In genomic region chr11:289706-290620, GRCh38 we compare ENCODE assay signal across 10 cellular contexts. TPM values are rescaled to one million over a fixed set of nuclear protein-coding genes. Genes with fewer than 3 reads are reported as not detected.
DNase-seq lines count a peak whose midpoint lies in the region; ATAC-seq, FAIRE-seq and TF ChIP-seq lines count a peak whose summit lies in the region.
"Had no signal": no experiment of that assay in that cellular context is flagged by ENCODE, and none has a peak within 500 bp of the region (broad histone marks: within the 10 kb centered on the region; RNA-seq: fewer than 3 reads in every experiment).

No MANE protein-coding gene starts in this region.

- no peak overlapping the region for H2BK5ac ChIP-seq in mesenchymal stem cell (ENCODE audit: low read depth, low read length, poor library complexity, severe bottlenecking)

- H4K8ac ChIP-seq in mesenchymal stem cell (ENCODE audit: low read length) = peak overlapping the region; percentile 29

- H3K27me3 ChIP-seq in K562 (ENCODE audit: control insufficient read depth in 2 of 2, insufficient read depth in 2 of 2, low read length in 2 of 2) (no peaks in the 10 kb centered on the region), mesenchymal stem cell (ENCODE audit: control insufficient read depth in 1 of 2, insufficient read depth in 1 of 2, low read length in 2 of 2) (peaks cover 11 to 34% of the 10 kb centered on the region in 2 experiments)

- peak overlapping the region; percentile 43; the same call in 2 of the 3 replicates for H3K27ac ChIP-seq in K562 (ENCODE audit: extremely low read depth, low read depth, low read length)
- H3K27ac ChIP-seq in mesenchymal stem cell (ENCODE audit: low read length, poor library complexity, severe bottlenecking) = no peak overlapping the region
- H3K27ac ChIP-seq in urinary bladder (ENCODE audit: low read depth) = no peak overlapping the region

- BruUV-seq in K562 (replicated peaks; lab: Mats Ljungman, UMichigan) = TSS peak; percentile 35

- no peak for TF ChIP-seq EP300 in K562 (IDR thresholded peaks at IDR 0.05; ENCODE audit: low read length)

- no peak for FAIRE-seq in K562 (lab: Jason Lieb, UNC)
- FAIRE-seq: keratinocyte had no signal

- peak overlapping the region; percentile 19 for H2AK5ac ChIP-seq in mesenchymal stem cell (ENCODE audit: low read length, severe bottlenecking)

- WGBS in K562 (ENCODE audit: insufficient coverage, low coverage, missing lambda C conversion rate) = 77% methylated on average over 40 of the region's 48 CpGs
- 91% methylated on average over 48 of the region's 48 CpGs for WGBS in mesenchymal stem cell
- 89% methylated on average over 48 of the region's 48 CpGs for WGBS in urinary bladder

- H3K9me3 Mint-ChIP-seq in activated naive CD4-positive, alpha-beta T cell treated with anti-CD3 and anti-CD28 coated beads for 36 hours = no peaks in the 10 kb centered on the region

- in situ Hi-C loops in K562 (cut with MboI) = no loop called here

- TF ChIP-seq POLR2A in K562 (conservative IDR thresholded peaks at IDR 0.05) (no peak), GM18505 (IDR thresholded peaks at IDR 0.05; ENCODE audit: borderline replicate concordance, extremely low read depth, insufficient read depth, insufficient read length) (no peak)

- peak overlapping the region; percentile 41 for H2BK15ac ChIP-seq in mesenchymal stem cell (ENCODE audit: low read depth, poor library complexity, severe bottlenecking)

- peaks cover 19% of the 10 kb centered on the region for H3K36me3 Mint-ChIP-seq in activated naive CD4-positive, alpha-beta T cell treated with anti-CD3 and anti-CD28 coated beads for 36 hours (ENCODE audit: low read depth)

- H3K4me3 ChIP-seq in K562 (peak overlapping the region; percentile 58), mesenchymal stem cell (ENCODE audit: insufficient read depth in 1 of 2, low read depth in 1 of 2, low read length in 2 of 2) (peak overlapping the region in 1 of 2 experiments; percentile 49), urinary bladder (ENCODE audit: low read depth, low read length) (peak overlapping the region; percentile 63)

- peak overlapping the region in 1 of 2 experiments; percentile 93 for H3K14ac ChIP-seq in mesenchymal stem cell (ENCODE audit: low read length in 2 of 2)

- no peak overlapping the region for H3K23ac ChIP-seq in mesenchymal stem cell (ENCODE audit: low read length in 2 of 2)

- H3K4me1 ChIP-seq in K562 (replicated peaks in 1 of 2; ENCODE audit: control insufficient read depth in 2 of 2, insufficient read depth in 2 of 2, low read length in 2 of 2) = peaks cover 13 to 90% of the 10 kb centered on the region in 2 experiments; a peak in 4 of 5 replicates
- peaks cover 37% of the 10 kb centered on the region for H3K4me1 ChIP-seq in mesenchymal stem cell (ENCODE audit: control insufficient read depth, insufficient read depth, low read depth, low read length)
- no peaks in the 10 kb centered on the region for H3K4me1 ChIP-seq in urinary bladder (ENCODE audit: insufficient read depth)

- no peaks in the 10 kb centered on the region for H4K20me1 ChIP-seq in K562 (replicated peaks; ENCODE audit: control insufficient read depth, insufficient read depth, low read length)

- H3K9me3 ChIP-seq in K562 (replicated peaks; ENCODE audit: control insufficient read depth, insufficient read depth, low read depth, low read length) (no peaks in the 10 kb centered on the region), mesenchymal stem cell (ENCODE audit: control insufficient read depth, low read length) (no peaks in the 10 kb centered on the region)

- no peak for TF ChIP-seq CTCF in K562 (IDR thresholded peaks at IDR 0.05 in 2 of 3, conservative IDR thresholded peaks at IDR 0.05 in 1 of 3; ENCODE audit: insufficient read depth in 2 of 3, low read depth in 1 of 3, low read length in 3 of 3)

- ATAC-seq in K562 = no peak
- no peak for ATAC-seq in HG02610 (IDR thresholded peaks at IDR 0.05; ENCODE audit: unreplicated experiment)
- ATAC-seq in GM18505 (IDR thresholded peaks at IDR 0.05; ENCODE audit: unreplicated experiment) = no peak

- peak overlapping the region; percentile 2 to 59 for H3K4ac ChIP-seq in mesenchymal stem cell (ENCODE audit: low read depth in 1 of 2, low read length in 2 of 2)

- H3K27me3 Mint-ChIP-seq in activated naive CD4-positive, alpha-beta T cell treated with anti-CD3 and anti-CD28 coated beads for 36 hours (ENCODE audit: low read depth) = peaks cover 2% of the 10 kb centered on the region

- peaks cover 33% of the 10 kb centered on the region for H3K4me1 Mint-ChIP-seq in activated naive CD4-positive, alpha-beta T cell treated with anti-CD3 and anti-CD28 coated beads for 36 hours (ENCODE audit: low read depth)

- POLR2A ChIA-PET in K562 (lab: Yijun Ruan, JAX) = interaction anchor here (0.7 to 1.7 kb wide), 4 partner anchors 8 to 83 kb away, joined by 3 to 5 read pairs (median 4); partner anchors contain the start of genes BET1L and RIC8A

- H3K36me3 ChIP-seq in K562 (ENCODE audit: control insufficient read depth, insufficient read depth, low read length) (peaks cover 54% of the 10 kb centered on the region; the same call in 2 of the 3 replicates), mesenchymal stem cell (ENCODE audit: control insufficient read depth in 1 of 2, insufficient read depth in 2 of 2, low read depth in 1 of 2, low read length in 2 of 2) (peaks cover 0 to 48% of the 10 kb centered on the region in 2 experiments), urinary bladder (ENCODE audit: insufficient read depth) (no peaks in the 10 kb centered on the region)

- H3K79me1 ChIP-seq in mesenchymal stem cell (replicated peaks; ENCODE audit: low read length, poor library complexity, severe bottlenecking) = peaks cover 9% of the 10 kb centered on the region

- intact Hi-C loops in activated naive CD4-positive, alpha-beta T cell treated with anti-CD3 and anti-CD28 coated beads for 36 hours (cut with micrococcal nuclease) = loop anchor here (1.0 to 5.0 kb wide), 3 partner anchors 9 to 83 kb away; partner anchors contain the start of genes BET1L and RIC8A
- intact Hi-C loops in K562 (cut with micrococcal nuclease) = no loop called here

- H3K9ac ChIP-seq in K562 (ENCODE audit: insufficient read depth in 1 of 2, low read depth in 2 of 2, low read length in 2 of 2) (peak overlapping the region; percentile 55 to 94), mesenchymal stem cell (ENCODE audit: low read length) (no peak overlapping the region)

- no peaks in the 10 kb centered on the region for H3K9me1 ChIP-seq in K562 (ENCODE audit: control insufficient read depth, insufficient read depth, low read length)

- H4K91ac ChIP-seq in mesenchymal stem cell (ENCODE audit: low read length) = peak overlapping the region; percentile 92

- H3K79me2 ChIP-seq in K562 (ENCODE audit: control insufficient read depth, insufficient read depth, low read length) = peaks cover 37% of the 10 kb centered on the region

- no peak for DNase-seq in activated naive CD4-positive, alpha-beta T cell treated with anti-CD3 and anti-CD28 coated beads for 36 hours
- no peak for DNase-seq in activated naive CD4-positive, alpha-beta T cell treated with anti-CD3 and anti-CD28 coated beads, Interleukin-2, amount 50 U/mL, for 16 hours
- no peak for DNase-seq in K562 (ENCODE audit: extremely low read depth in 1 of 4, low spot score in 3 of 4)
- DNase-seq in mesenchymal stem cell = no peak
- DNase-seq in GF-D8 (lab: John Stamatoyannopoulos, UW) = no peak
- DNase-seq: DMS79 treated with DMSO at 0.1 percent for 48 hours had no signal

- H3K4me3 Mint-ChIP-seq in activated naive CD4-positive, alpha-beta T cell treated with anti-CD3 and anti-CD28 coated beads for 36 hours = peak overlapping the region; percentile 72

- H2AFZ ChIP-seq in K562 (ENCODE audit: low read depth, low read length) (no peak overlapping the region), mesenchymal stem cell (ENCODE audit: low read depth, low read length) (no peak overlapping the region)

- CTCF ChIA-PET in activated naive CD4-positive, alpha-beta T cell treated with anti-CD3 and anti-CD28 coated beads for 36 hours (lab: Charles Lee) = interaction anchor here (1.0 to 4.2 kb wide), 2 partner anchors 15 to 39 kb away, joined by 3 to 12 read pairs; no protein-coding TSS in a partner anchor
- CTCF ChIA-PET in K562 (lab: Yijun Ruan, JAX; ENCODE audit: low intra/inter-chr PET ratio) = interaction anchor here (0.7 kb wide), 1 partner anchor 40 kb away, joined by 3 read pairs; no protein-coding TSS in a partner anchor

- H3K27ac Mint-ChIP-seq in activated naive CD4-positive, alpha-beta T cell treated with anti-CD3 and anti-CD28 coated beads for 36 hours = peak overlapping the region; percentile 73

- peak overlapping the region in 1 of 2 experiments; percentile 78 for H2BK12ac ChIP-seq in mesenchymal stem cell (ENCODE audit: low read length in 2 of 2)

- peak overlapping the region; percentile 67 for H2BK120ac ChIP-seq in mesenchymal stem cell (ENCODE audit: low read depth, low read length)

- peak overlapping the region; percentile 66 for H3K4me2 ChIP-seq in K562 (ENCODE audit: insufficient read depth, low read length)
- H3K4me2 ChIP-seq in mesenchymal stem cell (ENCODE audit: low read length, poor library complexity, severe bottlenecking) = peak overlapping the region; percentile 35

- TF ChIP-seq RAD21 in K562 (CRISPR knock-in tag; conservative IDR thresholded peaks at IDR 0.05 in 1 of 2, IDR thresholded peaks at IDR 0.05 in 1 of 2) = no peak

- H3K18ac ChIP-seq in mesenchymal stem cell (ENCODE audit: low read depth in 1 of 2, low read length in 2 of 2) = peak overlapping the region in 1 of 2 experiments; percentile 42

RNA-seq across cellular contexts. Expression of gene PGGHG, which starts 1.0 kb away (rescaled TPM):
- total RNA-seq in activated naive CD4-positive, alpha-beta T cell treated with anti-CD3 and anti-CD28 coated beads for 36 hours = 100 to 1,000 TPM in 1 of 2 experiments, 10 to 100 TPM in 1; 99.6 to 101 TPM
- total RNA-seq in K562 (2011; cell fraction: chromatin; rRNA removed; ENCODE audit: low replicate concordance) = 121 and 331 TPM in 2 replicates
- 233 and 250 TPM in 2 replicates for total RNA-seq in K562 (2011; cell fraction: nucleolus; rRNA removed)
- 139 and 152 TPM in 2 replicates for total RNA-seq in K562 (2011; cell fraction: nucleoplasm; rRNA removed)
- total RNA-seq in K562 (2014; rRNA removed) (25.7 and 34.3 TPM in 2 replicates), K562 (2014; rRNA removed; fragmentation: Illumina TruSeq; extraction: Trizol) (3.3 and 5.1 TPM in 2 replicates), K562 (2015; rRNA removed; fragmentation: Illumina TruSeq; extraction: Trizol) (13.8 and 15.2 TPM in 2 replicates), K562 (2021) (55.9 and 73.1 TPM in 2 replicates), urinary bladder (9.5 TPM)
- polyA plus RNA-seq in K562 (2011; rRNA removed) (18.1 and 48.0 TPM in 2 replicates), K562 (2014; fragmentation: Illumina TruSeq; extraction: Trizol) (18.3 and 23.2 TPM in 2 replicates), K562 (2014; fragmentation: Nextera tagmentation; extraction: Ambion mirVana) (under 1 TPM; 0.38 to 0.84 TPM), K562 (2014; rRNA removed) (74.2 and 85.1 TPM in 2 replicates), urinary bladder (36.3 TPM)
- 11.1 and 18.3 TPM in 2 replicates for polyA plus RNA-seq in K562 (2011; cell fraction: cytosol; rRNA removed)
- polyA plus RNA-seq in K562 (2011; cell fraction: nucleus; rRNA removed) = 636 and 650 TPM in 2 replicates
- polyA plus RNA-seq in K562 (2012) = 54.9 and 131 TPM in 2 replicates
- polyA minus RNA-seq in K562 (2011; rRNA and poly(A)+ RNA removed) = 2.3 TPM in 2 replicates
- polyA minus RNA-seq in K562 (2011; cell fraction: cytosol; rRNA and poly(A)+ RNA removed) = 4.9 and 8.6 TPM in 2 replicates
- polyA minus RNA-seq in K562 (2011; cell fraction: nucleus; rRNA and poly(A)+ RNA removed) = 43.4 and 50.0 TPM in 2 replicates
- 35.9 TPM for polyA plus RNA-seq in mesenchymal stem cell (2013, experiment 1 of 2)
- polyA plus RNA-seq in mesenchymal stem cell (2013, experiment 2 of 2) = 33.3 TPM

RNA-seq across cellular contexts. Expression of gene IFITM5, which starts 9.4 kb away (rescaled TPM):
- not detected for total RNA-seq in activated naive CD4-positive, alpha-beta T cell treated with anti-CD3 and anti-CD28 coated beads for 36 hours
- total RNA-seq in K562 (2011; cell fraction: chromatin; rRNA removed; ENCODE audit: low replicate concordance) = not detected in 2 replicates
- total RNA-seq in K562 (2011; cell fraction: nucleolus; rRNA removed) = not detected in 2 replicates
- not detected in 2 replicates for total RNA-seq in K562 (2011; cell fraction: nucleoplasm; rRNA removed)
- total RNA-seq in K562 (2014; rRNA removed) = not detected in 2 replicates
- not detected in 2 replicates for total RNA-seq in K562 (2014; rRNA removed; fragmentation: Illumina TruSeq; extraction: Trizol)
- total RNA-seq in K562 (2015; rRNA removed; fragmentation: Illumina TruSeq; extraction: Trizol) = not detected in 2 replicates
- total RNA-seq in K562 (2021) = not detected in 2 replicates
- not detected in 2 replicates for polyA plus RNA-seq in K562 (2011; rRNA removed)
- polyA plus RNA-seq in K562 (2011; cell fraction: cytosol; rRNA removed) = not detected in 2 replicates
- not detected in 2 replicates for polyA plus RNA-seq in K562 (2011; cell fraction: nucleus; rRNA removed)
- not detected in 2 replicates for polyA plus RNA-seq in K562 (2012)
- polyA plus RNA-seq in K562 (2014; fragmentation: Illumina TruSeq; extraction: Trizol) = not detected in 2 replicates
- polyA plus RNA-seq in K562 (2014; fragmentation: Nextera tagmentation; extraction: Ambion mirVana) = not detected
- 0.19 TPM in 1 of 2 replicates, not detected in the other for polyA plus RNA-seq in K562 (2014; rRNA removed)
- not detected in 2 replicates for polyA minus RNA-seq in K562 (2011; rRNA and poly(A)+ RNA removed)
- not detected in 2 replicates for polyA minus RNA-seq in K562 (2011; cell fraction: cytosol; rRNA and poly(A)+ RNA removed)
- not detected in 2 replicates for polyA minus RNA-seq in K562 (2011; cell fraction: nucleus; rRNA and poly(A)+ RNA removed)
- polyA plus RNA-seq in mesenchymal stem cell (2013, experiment 1 of 2) = not detected
- polyA plus RNA-seq in mesenchymal stem cell (2013, experiment 2 of 2) = not detected
- not detected for total RNA-seq in urinary bladder
- polyA plus RNA-seq in urinary bladder = not detected
- polyA plus RNA-seq: keratinocyte had no signal

RNA-seq across cellular contexts. Expression of gene NLRP6, which starts 11.8 kb away (rescaled TPM):
- 1 to 10 TPM; 1.2 to 1.5 TPM for total RNA-seq in activated naive CD4-positive, alpha-beta T cell treated with anti-CD3 and anti-CD28 coated beads for 36 hours
- 0.51 TPM in 1 of 2 replicates, not detected in the other for total RNA-seq in K562 (2011; cell fraction: chromatin; rRNA removed; ENCODE audit: low replicate concordance)
- 0.26 and 0.67 TPM in 2 replicates for total RNA-seq in K562 (2011; cell fraction: nucleolus; rRNA removed)
- 0.22 and 0.46 TPM in 2 replicates for total RNA-seq in K562 (2011; cell fraction: nucleoplasm; rRNA removed)
- total RNA-seq in K562 (2014; rRNA removed) = 0.08 and 0.14 TPM in 2 replicates
- not detected in 2 replicates for total RNA-seq in K562 (2014; rRNA removed; fragmentation: Illumina TruSeq; extraction: Trizol)
- not detected in 2 replicates for total RNA-seq in K562 (2015; rRNA removed; fragmentation: Illumina TruSeq; extraction: Trizol)
- 0.18 TPM in 1 of 2 replicates, not detected in the other for total RNA-seq in K562 (2021)
- polyA plus RNA-seq in K562 (2011; rRNA removed) = 0.03 TPM in 1 of 2 replicates, not detected in the other
- polyA plus RNA-seq in K562 (2011; cell fraction: cytosol; rRNA removed) = 0.03 TPM in 1 of 2 replicates, not detected in the other
- polyA plus RNA-seq in K562 (2011; cell fraction: nucleus; rRNA removed) = 0.06 TPM in 2 replicates
- 0.42 and 0.73 TPM in 2 replicates for polyA plus RNA-seq in K562 (2012)
- polyA plus RNA-seq in K562 (2014; fragmentation: Illumina TruSeq; extraction: Trizol) = not detected in 2 replicates
- not detected for polyA plus RNA-seq in K562 (2014; fragmentation: Nextera tagmentation; extraction: Ambion mirVana)
- polyA plus RNA-seq in K562 (2014; rRNA removed) = 0.15 and 0.16 TPM in 2 replicates
- not detected in 2 replicates for polyA minus RNA-seq in K562 (2011; rRNA and poly(A)+ RNA removed)
- polyA minus RNA-seq in K562 (2011; cell fraction: cytosol; rRNA and poly(A)+ RNA removed) = not detected in 2 replicates
- 0.11 TPM in 1 of 2 replicates, not detected in the other for polyA minus RNA-seq in K562 (2011; cell fraction: nucleus; rRNA and poly(A)+ RNA removed)
- polyA plus RNA-seq in mesenchymal stem cell (2013, experiment 1 of 2) = not detected
- not detected for polyA plus RNA-seq in mesenchymal stem cell (2013, experiment 2 of 2)
- total RNA-seq in urinary bladder = not detected
- 0.67 TPM for polyA plus RNA-seq in urinary bladder
- polyA plus RNA-seq: keratinocyte had no signal

RNA-seq across cellular contexts. Expression of gene IFITM2, which starts 17.7 kb away (rescaled TPM):
- 100 to 1,000 TPM; 760 to 802 TPM for total RNA-seq in activated naive CD4-positive, alpha-beta T cell treated with anti-CD3 and anti-CD28 coated beads for 36 hours
- 6.5 and 20.8 TPM in 2 replicates for total RNA-seq in K562 (2011; cell fraction: chromatin; rRNA removed; ENCODE audit: low replicate concordance)
- total RNA-seq in K562 (2011; cell fraction: nucleolus; rRNA removed) = 47.0 and 138 TPM in 2 replicates
- 31.5 and 44.9 TPM in 2 replicates for total RNA-seq in K562 (2011; cell fraction: nucleoplasm; rRNA removed)
- total RNA-seq in K562 (2014; rRNA removed) (52.8 and 187 TPM in 2 replicates), K562 (2014; rRNA removed; fragmentation: Illumina TruSeq; extraction: Trizol) (137 and 145 TPM in 2 replicates), K562 (2015; rRNA removed; fragmentation: Illumina TruSeq; extraction: Trizol) (290 and 356 TPM in 2 replicates), K562 (2021) (693 and 698 TPM in 2 replicates), urinary bladder (14.8 TPM)
- polyA plus RNA-seq in K562 (2011; rRNA removed) (205 and 655 TPM in 2 replicates), K562 (2014; fragmentation: Illumina TruSeq; extraction: Trizol) (472 and 547 TPM in 2 replicates), K562 (2014; fragmentation: Nextera tagmentation; extraction: Ambion mirVana) (1,000 to 10,000 TPM; 3,629 to 4,872 TPM), K562 (2014; rRNA removed) (255 and 328 TPM in 2 replicates), urinary bladder (765 TPM)
- polyA plus RNA-seq in K562 (2011; cell fraction: cytosol; rRNA removed) = 600 and 1,150 TPM in 2 replicates
- polyA plus RNA-seq in K562 (2011; cell fraction: nucleus; rRNA removed) = 59.9 and 198 TPM in 2 replicates
- polyA plus RNA-seq in K562 (2012) = 488 and 506 TPM in 2 replicates
- polyA minus RNA-seq in K562 (2011; rRNA and poly(A)+ RNA removed) = 69.9 and 190 TPM in 2 replicates
- 143 and 401 TPM in 2 replicates for polyA minus RNA-seq in K562 (2011; cell fraction: cytosol; rRNA and poly(A)+ RNA removed)
- 14.8 and 71.3 TPM in 2 replicates for polyA minus RNA-seq in K562 (2011; cell fraction: nucleus; rRNA and poly(A)+ RNA removed)
- polyA plus RNA-seq in mesenchymal stem cell (2013, experiment 1 of 2) = 1,548 TPM
- 1,588 TPM for polyA plus RNA-seq in mesenchymal stem cell (2013, experiment 2 of 2)

RNA-seq across cellular contexts. Expression of gene IFITM1, which starts 23.9 kb away (rescaled TPM):
- 100 to 1,000 TPM; 359 to 378 TPM for total RNA-seq in activated naive CD4-positive, alpha-beta T cell treated with anti-CD3 and anti-CD28 coated beads for 36 hours
- 394 and 929 TPM in 2 replicates for total RNA-seq in K562 (2011; cell fraction: chromatin; rRNA removed; ENCODE audit: low replicate concordance)
- 1,445 and 1,483 TPM in 2 replicates for total RNA-seq in K562 (2011; cell fraction: nucleolus; rRNA removed)
- 1,061 and 1,262 TPM in 2 replicates for total RNA-seq in K562 (2011; cell fraction: nucleoplasm; rRNA removed)
- total RNA-seq in K562 (2014; rRNA removed) (793 and 818 TPM in 2 replicates), K562 (2014; rRNA removed; fragmentation: Illumina TruSeq; extraction: Trizol) (572 and 787 TPM in 2 replicates), K562 (2015; rRNA removed; fragmentation: Illumina TruSeq; extraction: Trizol) (979 and 985 TPM in 2 replicates), K562 (2021) (691 and 717 TPM in 2 replicates), urinary bladder (20.9 TPM)
- polyA plus RNA-seq in K562 (2011; rRNA removed) (900 and 1,311 TPM in 2 replicates), K562 (2014; fragmentation: Illumina TruSeq; extraction: Trizol) (1,966 and 1,984 TPM in 2 replicates), K562 (2014; fragmentation: Nextera tagmentation; extraction: Ambion mirVana) (1,000 to 10,000 TPM; 4,252 to 5,579 TPM), K562 (2014; rRNA removed) (974 and 999 TPM in 2 replicates), urinary bladder (599 TPM)
- 2,724 and 2,737 TPM in 2 replicates for polyA plus RNA-seq in K562 (2011; cell fraction: cytosol; rRNA removed)
- polyA plus RNA-seq in K562 (2011; cell fraction: nucleus; rRNA removed) = 780 and 1,049 TPM in 2 replicates
- 1,084 and 1,212 TPM in 2 replicates for polyA plus RNA-seq in K562 (2012)
- polyA minus RNA-seq in K562 (2011; rRNA and poly(A)+ RNA removed) = 752 and 801 TPM in 2 replicates
- 577 and 662 TPM in 2 replicates for polyA minus RNA-seq in K562 (2011; cell fraction: cytosol; rRNA and poly(A)+ RNA removed)
- polyA minus RNA-seq in K562 (2011; cell fraction: nucleus; rRNA and poly(A)+ RNA removed) = 139 and 266 TPM in 2 replicates
- 395 TPM for polyA plus RNA-seq in mesenchymal stem cell (2013, experiment 1 of 2)
- 368 TPM for polyA plus RNA-seq in mesenchymal stem cell (2013, experiment 2 of 2)
